Comparison of ENCODE assay signal across 8 cellular contexts in genomic region chr5:65035212-65036206, GRCh38.
DNase-seq lines count a peak whose midpoint lies in the region; ATAC-seq lines count a peak whose summit lies in the region.

No MANE protein-coding gene starts in this region.

- peaks cover 37% of the 10 kb centered on the region for H3K4me1 ChIP-seq in ACC112 (ENCODE audit: control insufficient read depth, insufficient read depth, low read length, unreplicated experiment)

- no peaks in the 10 kb centered on the region for H3K79me2 ChIP-seq in ACC112 (ENCODE audit: control insufficient read depth, insufficient read depth, low read length, unreplicated experiment)

- H3K36me3 ChIP-seq in ACC112 (ENCODE audit: insufficient read depth, low read length), result no peaks in the 10 kb centered on the region

- H2AFZ ChIP-seq in ACC112 (ENCODE audit: low read length, unreplicated experiment), result peak overlapping the region; percentile 87

- DNase-seq in NCI-H460 (ENCODE audit: extremely low read depth, low read depth), result peak; percentile 97
- DNase-seq in activated CD4-positive, alpha-beta T cell treated with anti-CD3 and anti-CD28 coated beads for 4 hours, result peak; percentile 78 to 83
- DNase-seq in stimulated activated CD4-positive, alpha-beta T cell treated with anti-CD3 and anti-CD28 coated beads, Interleukin-1b, Interleukin-23, amount 100 ng/mL, for 24 hours (ENCODE audit: low read depth in 4 of 4, low spot score in 1 of 4), result peak; percentile 46 to 63 (median 54)

- ATAC-seq in GM18870 (IDR thresholded peaks at IDR 0.05; ENCODE audit: unreplicated experiment), result peak; percentile 83
- peak; percentile 72 for ATAC-seq in HG03108 (IDR thresholded peaks at IDR 0.05; ENCODE audit: unreplicated experiment)

- no peaks in the 10 kb centered on the region for H3K27me3 ChIP-seq in ACC112 (ENCODE audit: insufficient read depth, low read length)
- no peaks in the 10 kb centered on the region for H3K27me3 ChIP-seq in layer of hippocampus (ENCODE audit: control insufficient read depth, insufficient read depth, low read length)

- peak overlapping the region; percentile 74 for H3K4me3 ChIP-seq in ACC112 (ENCODE audit: low read depth, low read length)

- H3K27ac ChIP-seq in ACC112 (ENCODE audit: low read depth, low read length) (peak overlapping the region; percentile 97), cingulate gyrus (ENCODE audit: low read depth, low read length) (peak overlapping the region; percentile 91), layer of hippocampus (ENCODE audit: low read depth, low read length) (peak overlapping the region; percentile 95)

Comparison
In these comparisons a context has a peak if more than half of its experiments do, and no peak if none do; other contexts are left out.
1. Peak in every context shown above with its lines: DNase-seq, ATAC-seq, H3K4me3 ChIP-seq and H3K27ac ChIP-seq.